ENCODE assay signal across 14 cellular contexts in the genomic region with DNA sequence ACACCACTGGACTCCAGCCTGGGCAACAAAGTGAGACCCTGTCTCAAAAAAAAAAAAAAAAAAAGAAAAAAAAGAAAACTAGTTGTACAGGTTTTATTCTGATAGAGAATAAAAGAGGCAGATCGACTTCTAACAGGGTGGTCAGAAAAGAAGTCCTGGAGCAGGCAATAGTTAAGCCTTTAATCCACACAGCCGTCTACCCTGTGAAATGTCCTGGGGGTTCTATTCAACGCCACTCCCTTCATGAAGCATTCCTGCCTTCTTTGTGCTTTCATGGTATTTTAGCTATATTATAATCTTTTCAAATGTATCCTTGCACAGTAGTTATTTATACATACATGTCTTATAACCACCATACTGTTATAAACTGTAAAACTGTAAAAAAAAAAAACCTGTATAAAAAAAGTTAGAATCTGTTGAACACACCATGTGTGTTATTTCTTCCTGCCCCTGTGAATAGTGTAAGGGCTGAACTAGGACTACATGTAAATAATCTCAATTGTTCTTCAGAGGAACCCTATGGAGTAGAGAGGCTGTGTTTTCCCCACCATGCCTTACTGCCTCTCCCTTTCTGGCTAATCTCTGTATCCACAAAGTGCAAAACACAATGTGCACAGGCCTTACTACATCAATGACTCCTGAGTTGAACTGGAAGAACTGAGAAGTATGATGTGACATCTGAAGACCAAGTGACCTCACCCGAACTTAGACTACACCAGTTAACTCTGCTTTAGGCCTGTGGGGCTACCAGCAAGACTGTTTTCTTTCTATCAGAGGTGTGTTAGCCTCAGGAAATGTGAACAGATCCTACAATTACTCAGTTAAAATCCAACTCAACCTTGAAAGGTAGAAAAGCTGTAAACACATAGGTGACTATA.
"Had no signal": no experiment of that assay in that cellular context is flagged by ENCODE, and none has a peak within 500 bp of the region (broad histone marks: within the 10 kb centered on the region; RNA-seq: fewer than 3 reads in every experiment).

No MANE protein-coding gene starts in this region.

- H3K4me3 ChIP-seq: mucosa of descending colon, psoas muscle, sigmoid colon, SK-N-MC, upper lobe of left lung had no signal

- DNase-seq: activated CD4-positive, alpha-beta memory T cell treated with anti-CD3 and anti-CD28 coated beads, Interleukin-2, amount 10 ng/mL, durations not matched to agents 7 days and 5 days; effector memory CD4-positive, alpha-beta T cell; left cardiac atrium; mucosa of descending colon; psoas muscle; sigmoid colon; stimulated activated CD4-positive, alpha-beta T cell treated with anti-CD3 and anti-CD28 coated beads, Interleukin-2, amount 100 ng/mL, for 24 hours; T-helper 17 cell; upper lobe of left lung had no signal

- H3K4me3 Mint-ChIP-seq: activated CD4-positive, alpha-beta memory T cell treated with anti-CD3 and anti-CD28 coated beads, Interleukin-2, amount 10 ng/mL, durations not matched to agents 7 days and 5 days; brain; nephron had no signal

- H3K4me1 Mint-ChIP-seq: brain, nephron had no signal

- H3K27ac ChIP-seq: psoas muscle, sigmoid colon, upper lobe of left lung had no signal

- H3K27me3 Mint-ChIP-seq: activated CD4-positive, alpha-beta memory T cell treated with anti-CD3 and anti-CD28 coated beads, Interleukin-2, amount 10 ng/mL, durations not matched to agents 7 days and 5 days; activated naive CD4-positive, alpha-beta T cell treated with anti-CD3 and anti-CD28 coated beads, Interleukin-2, amount 10 ng/mL, durations not matched to agents 7 days and 5 days; brain; T-helper 17 cell had no signal

- H3K36me3 ChIP-seq: sigmoid colon, upper lobe of left lung had no signal

- ATAC-seq: activated CD4-positive, CD25-positive, alpha-beta regulatory T cell treated with anti-CD3 and anti-CD28 coated beads, Interleukin-2, amount 50 U/mL, for 24 hours; mucosa of descending colon; psoas muscle had no signal

- H3K27ac Mint-ChIP-seq: brain had no signal

- H3K9me3 ChIP-seq: mucosa of descending colon, psoas muscle, sigmoid colon, upper lobe of left lung had no signal

- H3K27me3 ChIP-seq: sigmoid colon, upper lobe of left lung had no signal
